9 cellular contexts compared by ENCODE assay signal in genomic region chr12:104416637-104417036, GRCh38. TPM values are rescaled to one million over a fixed set of nuclear protein-coding genes. Genes with fewer than 3 reads are reported as not detected.
"Had no signal": no experiment of that assay in that cellular context is flagged by ENCODE, and none has a peak within 500 bp of the region (broad histone marks: within the 10 kb centered on the region; RNA-seq: fewer than 3 reads in every experiment).

No MANE protein-coding gene starts in this region.

- H2AFZ ChIP-seq: GM23248 had no signal

- H3K4me3 Mint-ChIP-seq: HFFc6, IgD-negative memory B cell had no signal

- H3K27ac Mint-ChIP-seq: HFFc6, IgD-negative memory B cell had no signal

- H3K9me3 ChIP-seq: HAP-1 had no signal

- H3K4me1 ChIP-seq: HAP-1 had no signal

- H3K9ac ChIP-seq: GM23248 had no signal

- H3K4me3 ChIP-seq: GM23248, HAP-1, K562 had no signal

- H3K36me3 ChIP-seq: HAP-1 had no signal

- H3K27ac ChIP-seq: GM23248, HL-60 had no signal

- H3K9me3 Mint-ChIP-seq: HFFc6, IgD-negative memory B cell had no signal

- DNase-seq: GM23248, GOT3, H7, HFFc6 had no signal

RNA-seq across cellular contexts. Expression of gene CHST11, which starts 40.1 kb away (rescaled TPM):
- total RNA-seq: HepG2 had no signal
